ENCODE assay signal across 1 cellular context in the genomic region with DNA sequence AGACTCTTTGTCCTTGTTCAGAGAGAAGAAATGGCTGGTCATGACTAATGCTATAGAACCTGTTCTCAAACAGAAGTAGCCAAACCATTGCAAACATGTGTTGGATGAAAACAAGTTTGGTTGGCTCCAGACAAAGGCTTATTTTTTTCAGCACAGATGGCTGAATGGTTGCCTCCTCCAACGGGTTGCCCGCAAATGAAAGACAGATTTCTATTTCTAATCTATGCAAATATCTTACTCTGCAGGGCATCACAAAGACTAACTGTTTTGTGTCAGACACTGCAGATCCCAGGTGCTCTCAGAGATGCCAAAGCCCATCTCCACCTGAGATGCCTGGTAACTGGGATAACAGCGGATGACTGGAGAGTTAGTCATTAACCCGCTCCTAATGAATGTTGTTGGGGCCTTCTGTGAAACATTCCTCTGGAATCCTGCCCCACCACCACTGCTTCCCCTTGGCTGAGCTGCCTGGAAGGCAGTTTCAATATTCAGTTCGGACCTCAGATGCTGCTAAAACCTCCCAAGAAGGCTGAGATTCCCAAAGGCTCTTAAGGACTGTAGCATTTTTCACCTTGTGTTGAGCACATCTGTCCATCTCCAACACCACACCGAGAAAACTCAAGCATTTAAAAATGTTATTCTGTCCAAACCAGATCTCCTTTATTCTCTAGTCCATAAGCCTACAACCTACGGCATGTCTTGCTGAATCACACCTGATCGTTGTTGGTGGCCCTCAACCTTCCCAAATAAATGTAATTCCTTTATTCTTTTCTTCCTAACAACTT.
TF ChIP-seq lines count a peak whose summit lies in the region.

No MANE protein-coding gene starts in this region.

TF ChIP-seq in GM23338, 12 proteins besides CTCF, POLR2A, EP300 and RAD21 (continued from another document):
- TF ChIP-seq REST (IDR thresholded peaks at IDR 0.05; ENCODE audit: unreplicated experiment): no peak
- peak; percentile 14; the same call in 1 of the 2 replicates for TF ChIP-seq ZNF114 (CRISPR knock-in tag; IDR thresholded peaks at IDR 0.05)
- TF ChIP-seq EZH2phosphoT487 (IDR thresholded peaks at IDR 0.05; ENCODE audit: unreplicated experiment): no peak
- peak; percentile 53; the same call in 1 of the 2 replicates for TF ChIP-seq NANOG (IDR thresholded peaks at IDR 0.05; ENCODE audit: borderline replicate concordance)
